In genomic region chr1:184255560-184255959, GRCh38 we compare ENCODE assay signal across 27 cellular contexts.
"Had no signal": no experiment of that assay in that cellular context is flagged by ENCODE, and none has a peak within 500 bp of the region (broad histone marks: within the 10 kb centered on the region; RNA-seq: fewer than 3 reads in every experiment).

No MANE protein-coding gene starts in this region.

- ATAC-seq: activated CD8-positive, alpha-beta T cell treated with anti-CD3 and anti-CD28 coated beads for 36 hours; activated T-cell treated with anti-CD3 and anti-CD28 coated beads, Interleukin-2, amount 50 U/mL, for 4 hours; activated T-helper 17 cell treated with anti-CD3 and anti-CD28 coated beads, Interleukin-2, amount 50 U/mL, for 72 hours; gastroesophageal sphincter; left lobe of liver; lower lobe of right lung; psoas muscle; stimulated activated naive CD8-positive, alpha-beta T cell treated with anti-CD3 and anti-CD28 coated beads, Interleukin-15, Interleukin-2, amounts not matched to agents 100 U/mL and 50 U/mL, for 24 hours had no signal

- H3K9me3 Mint-ChIP-seq: activated CD8-positive, alpha-beta T cell treated with anti-CD3 and anti-CD28 coated beads for 36 hours; activated T-cell treated with anti-CD3 and anti-CD28 coated beads, Interleukin-2, amount 50 U/mL, for 4 hours; activated T-helper 17 cell treated with anti-CD3 and anti-CD28 coated beads, Interleukin-2, amount 50 U/mL, for 72 hours; immature natural killer cell; nephron progenitor cell; T-helper 2 cell treated with Interferon-gamma antibody and Interleukin-4, amounts not matched to agents 5 μg/mL and 100 μg/mL, for 36 hours had no signal

- H3K4me2 ChIP-seq: hepatocyte had no signal

- H3K4me3 ChIP-seq: esophagus squamous epithelium, gastroesophageal sphincter, hepatocyte, lower lobe of right lung, psoas muscle, testis, transverse colon had no signal

- H3K36me3 Mint-ChIP-seq: immature natural killer cell had no signal

- H3K36me3 ChIP-seq: esophagus squamous epithelium, gastroesophageal sphincter, lower lobe of right lung, neutrophil, transverse colon had no signal

- H3K27ac Mint-ChIP-seq: activated B cell treated with CpG ODN at 0.5 μM for 24 hours; activated CD8-positive, alpha-beta T cell treated with anti-CD3 and anti-CD28 coated beads for 36 hours; activated T-helper 17 cell treated with anti-CD3 and anti-CD28 coated beads, Interleukin-2, amount 50 U/mL, for 72 hours; immature natural killer cell; nephron progenitor cell; T-helper 2 cell treated with Interferon-gamma antibody and Interleukin-4, amounts not matched to agents 5 μg/mL and 100 μg/mL, for 36 hours had no signal

- H2AFZ ChIP-seq: hepatocyte had no signal

- H3K27me3 ChIP-seq: gastroesophageal sphincter, hepatocyte, neutrophil, testis, transverse colon had no signal

- DNase-seq: activated B cell treated with CpG ODN at 0.5 μM for 24 hours; activated CD4-positive, alpha-beta T cell treated with anti-CD3 and anti-CD28 coated beads, Interleukin-2, amount 50 U/mL, for 1 hour; activated CD8-positive, alpha-beta T cell treated with anti-CD3 and anti-CD28 coated beads for 36 hours; activated gamma-delta T cell treated with Interleukin-2 at 50 U/mL for 16 hours; activated naive CD4-positive, alpha-beta T cell treated with anti-CD3 and anti-CD28 coated beads, Interleukin-2, amount 50 U/mL, for 16 hours; activated T-cell treated with anti-CD3 and anti-CD28 coated beads, Interleukin-2, amount 50 U/mL, for 4 hours; amygdala; central memory CD4-positive, alpha-beta T cell; esophagus squamous epithelium; immature natural killer cell; kidney; lower lobe of right lung; mesenchymal stem cell; nephron progenitor cell; psoas muscle; stimulated activated CD4-positive, alpha-beta T cell treated with anti-CD3 and anti-CD28 coated beads, Interleukin-2, amount 100 ng/mL, for 48 hours; stimulated activated naive CD8-positive, alpha-beta T cell treated with anti-CD3 and anti-CD28 coated beads, Interleukin-15, Interleukin-2, amounts not matched to agents 100 U/mL and 50 U/mL, for 24 hours; T-helper 1 cell; testis; transverse colon had no signal

- H3K9me3 ChIP-seq: esophagus squamous epithelium, gastroesophageal sphincter, lower lobe of right lung, neutrophil, psoas muscle, testis, transverse colon had no signal

- H3K27ac ChIP-seq: epithelial cell of prostate, esophagus squamous epithelium, gastroesophageal sphincter, hepatocyte, lower lobe of right lung, neutrophil, psoas muscle, testis, transverse colon had no signal

- H3K79me2 ChIP-seq: hepatocyte had no signal

- H3K4me3 Mint-ChIP-seq: activated B cell treated with CpG ODN at 0.5 μM for 24 hours; activated CD8-positive, alpha-beta T cell treated with anti-CD3 and anti-CD28 coated beads for 36 hours; activated T-cell treated with anti-CD3 and anti-CD28 coated beads, Interleukin-2, amount 50 U/mL, for 4 hours; activated T-helper 17 cell treated with anti-CD3 and anti-CD28 coated beads, Interleukin-2, amount 50 U/mL, for 72 hours; immature natural killer cell; nephron progenitor cell; T-helper 2 cell treated with Interferon-gamma antibody and Interleukin-4, amounts not matched to agents 5 μg/mL and 100 μg/mL, for 36 hours had no signal

- H3K4me1 Mint-ChIP-seq: activated B cell treated with CpG ODN at 0.5 μM for 24 hours; activated T-helper 17 cell treated with anti-CD3 and anti-CD28 coated beads, Interleukin-2, amount 50 U/mL, for 72 hours; immature natural killer cell had no signal

- H3K4me1 ChIP-seq: esophagus squamous epithelium, gastroesophageal sphincter, lower lobe of right lung, psoas muscle, testis, transverse colon had no signal
